In genomic region chr5:33470544-33470943, GRCh38 we compare ENCODE assay signal across 8 cellular contexts. TPM values are rescaled to one million over a fixed set of nuclear protein-coding genes. Genes with fewer than 3 reads are reported as not detected.
DNase-seq lines count a peak whose midpoint lies in the region; ATAC-seq and TF ChIP-seq lines count a peak whose summit lies in the region.

No MANE protein-coding gene starts in this region.

- H3K4me3 ChIP-seq in SJCRH30 (no peak overlapping the region), hepatocyte (no peak overlapping the region)

- H3K9me2 ChIP-seq in hepatocyte (replicated peaks; ENCODE audit: insufficient read depth) = no peaks in the 10 kb centered on the region

- no peak for ATAC-seq in HG03460 (IDR thresholded peaks at IDR 0.05; ENCODE audit: unreplicated experiment)
- no peak for ATAC-seq in activated T-helper 17 cell treated with anti-CD3 and anti-CD28 coated beads, Interleukin-2, amount 50 U/mL, for 72 hours (replicated peaks)

- H3K36me3 Mint-ChIP-seq in activated T-helper 17 cell treated with anti-CD3 and anti-CD28 coated beads, Interleukin-2, amount 50 U/mL, for 72 hours (ENCODE audit: low read depth) = peaks cover 100% of the 10 kb centered on the region

- DNase-seq in AG08396 (ENCODE audit: low spot score) (peak; percentile 14), HS-27A (ENCODE audit: low read depth) (peak; percentile 11), SJCRH30 (peak; percentile 27 to 68), hepatocyte (ENCODE audit: low spot score) (peak; percentile 22)
- DNase-seq in stimulated activated CD4-positive, alpha-beta T cell treated with anti-CD3 and anti-CD28 coated beads, Interleukin-4, amount 100 ng/mL, for 1 hour = no peak
- no peak for DNase-seq in stimulated activated CD4-positive, alpha-beta T cell treated with anti-CD3 and anti-CD28 coated beads, Interleukin-2, amount 100 ng/mL, for 24 hours

- no peaks in the 10 kb centered on the region for H3K79me2 ChIP-seq in hepatocyte

- H3K27ac Mint-ChIP-seq in activated T-helper 17 cell treated with anti-CD3 and anti-CD28 coated beads, Interleukin-2, amount 50 U/mL, for 72 hours = no peak overlapping the region

- H3K27ac ChIP-seq in SJCRH30 = no peak overlapping the region
- no peak overlapping the region for H3K27ac ChIP-seq in hepatocyte

- H3K27me3 ChIP-seq in SJCRH30 (no peaks in the 10 kb centered on the region), hepatocyte (no peaks in the 10 kb centered on the region)

- H4K20me1 ChIP-seq in hepatocyte (ENCODE audit: insufficient read depth, poor library complexity, severe bottlenecking) = no peaks in the 10 kb centered on the region

- H3K27me3 Mint-ChIP-seq in activated T-helper 17 cell treated with anti-CD3 and anti-CD28 coated beads, Interleukin-2, amount 50 U/mL, for 72 hours = no peaks in the 10 kb centered on the region

- H3K4me1 ChIP-seq in SJCRH30 (no peaks in the 10 kb centered on the region), hepatocyte (ENCODE audit: insufficient read depth) (no peaks in the 10 kb centered on the region)

- H3K36me3 ChIP-seq in SJCRH30 = peaks cover 93% of the 10 kb centered on the region
- peaks cover 8% of the 10 kb centered on the region for H3K36me3 ChIP-seq in hepatocyte (replicated peaks; ENCODE audit: insufficient read depth, low read depth)

- 80% methylated on average over 3 of the region's 3 CpGs for WGBS in hepatocyte (ENCODE audit: low lambda C conversion rate, missing lambda C conversion rate)

- H3K4me2 ChIP-seq in hepatocyte = no peak overlapping the region

- H3K4me1 Mint-ChIP-seq in activated T-helper 17 cell treated with anti-CD3 and anti-CD28 coated beads, Interleukin-2, amount 50 U/mL, for 72 hours = no peaks in the 10 kb centered on the region

- no peak overlapping the region for H2AFZ ChIP-seq in hepatocyte

- no peak overlapping the region for H3K4me3 Mint-ChIP-seq in activated T-helper 17 cell treated with anti-CD3 and anti-CD28 coated beads, Interleukin-2, amount 50 U/mL, for 72 hours

- TF ChIP-seq CTCF in hepatocyte (IDR thresholded peaks at IDR 0.05; ENCODE audit: poor library complexity) = peak; percentile 30

- H3K9me3 ChIP-seq in SJCRH30 (replicated peaks) (no peaks in the 10 kb centered on the region), hepatocyte (ENCODE audit: low read depth) (no peaks in the 10 kb centered on the region)

- H3K9me3 Mint-ChIP-seq in activated T-helper 17 cell treated with anti-CD3 and anti-CD28 coated beads, Interleukin-2, amount 50 U/mL, for 72 hours = no peaks in the 10 kb centered on the region

RNA-seq across cellular contexts. Expression of gene TARS1, which starts 29.8 kb away (rescaled TPM):
- 303 and 347 TPM in 2 replicates for total RNA-seq in SJCRH30 (2014; rRNA removed; shearing (Covaris generic))
- total RNA-seq in hepatocyte = 206 and 237 TPM in 2 replicates
- 91.8 and 109 TPM in 2 replicates for polyA plus RNA-seq in hepatocyte
- 100 to 1,000 TPM; 157 to 227 TPM for total RNA-seq in activated T-helper 17 cell treated with anti-CD3 and anti-CD28 coated beads, Interleukin-2, amount 50 U/mL, for 72 hours

Comparison
In these comparisons a context has a peak if more than half of its experiments do, and no peak if none do; other contexts are left out.
1. DNase-seq: peak in AG08396 (single experiment), HS-27A (single experiment), SJCRH30 (2 of 2) and hepatocyte (single experiment); none in stimulated activated CD4-positive, alpha-beta T cell treated with anti-CD3 and anti-CD28 coated beads, Interleukin-4, amount 100 ng/mL, for 1 hour (single experiment) and stimulated activated CD4-positive, alpha-beta T cell treated with anti-CD3 and anti-CD28 coated beads, Interleukin-2, amount 100 ng/mL, for 24 hours (0 of 2).